8 cellular contexts compared by ENCODE assay signal in the genomic region with DNA sequence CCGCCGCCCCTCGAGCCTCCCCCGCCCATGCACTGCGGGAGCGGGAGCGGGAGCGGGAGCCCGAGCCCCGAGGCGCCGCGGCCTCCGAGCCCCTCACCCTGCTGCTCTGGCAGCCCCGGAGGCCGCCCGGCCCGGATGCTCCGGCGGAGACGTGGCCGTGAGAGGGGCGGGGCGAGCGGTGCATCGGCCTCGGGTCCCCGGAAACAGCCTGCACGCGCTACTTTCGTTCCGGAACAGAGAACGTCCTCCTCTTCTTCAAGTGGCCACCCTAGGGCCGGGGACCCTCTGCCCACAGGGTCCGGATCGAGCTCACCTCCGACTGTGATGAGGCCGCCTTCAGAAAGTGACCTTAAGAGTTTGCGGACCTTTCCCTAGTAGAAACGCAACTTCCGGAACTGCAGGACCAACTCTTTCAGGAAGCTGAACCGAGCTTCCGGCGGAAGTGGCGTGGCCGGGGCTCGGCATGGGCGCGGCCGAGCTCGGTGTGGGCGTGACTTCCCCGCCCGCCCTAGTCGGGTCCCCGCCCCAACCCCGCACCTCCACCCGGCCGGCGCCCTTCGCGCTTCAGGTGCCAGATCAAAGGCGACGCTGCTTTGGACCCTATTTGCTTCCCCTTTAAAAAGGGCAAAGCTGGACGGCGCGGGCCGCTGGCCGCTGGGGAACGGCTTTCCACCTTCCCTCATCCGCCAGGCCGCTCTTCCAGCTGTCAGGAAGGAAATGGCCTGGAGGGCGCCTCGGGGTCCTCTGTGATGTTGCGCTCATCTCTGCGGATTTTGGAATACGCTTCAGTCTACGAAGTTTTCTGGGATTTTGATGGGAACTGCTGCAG. TPM values are rescaled to one million over a fixed set of nuclear protein-coding genes. Genes with fewer than 3 reads are reported as not detected.
DNase-seq lines count a peak whose midpoint lies in the region; ATAC-seq and TF ChIP-seq lines count a peak whose summit lies in the region.

A gene with protein sequence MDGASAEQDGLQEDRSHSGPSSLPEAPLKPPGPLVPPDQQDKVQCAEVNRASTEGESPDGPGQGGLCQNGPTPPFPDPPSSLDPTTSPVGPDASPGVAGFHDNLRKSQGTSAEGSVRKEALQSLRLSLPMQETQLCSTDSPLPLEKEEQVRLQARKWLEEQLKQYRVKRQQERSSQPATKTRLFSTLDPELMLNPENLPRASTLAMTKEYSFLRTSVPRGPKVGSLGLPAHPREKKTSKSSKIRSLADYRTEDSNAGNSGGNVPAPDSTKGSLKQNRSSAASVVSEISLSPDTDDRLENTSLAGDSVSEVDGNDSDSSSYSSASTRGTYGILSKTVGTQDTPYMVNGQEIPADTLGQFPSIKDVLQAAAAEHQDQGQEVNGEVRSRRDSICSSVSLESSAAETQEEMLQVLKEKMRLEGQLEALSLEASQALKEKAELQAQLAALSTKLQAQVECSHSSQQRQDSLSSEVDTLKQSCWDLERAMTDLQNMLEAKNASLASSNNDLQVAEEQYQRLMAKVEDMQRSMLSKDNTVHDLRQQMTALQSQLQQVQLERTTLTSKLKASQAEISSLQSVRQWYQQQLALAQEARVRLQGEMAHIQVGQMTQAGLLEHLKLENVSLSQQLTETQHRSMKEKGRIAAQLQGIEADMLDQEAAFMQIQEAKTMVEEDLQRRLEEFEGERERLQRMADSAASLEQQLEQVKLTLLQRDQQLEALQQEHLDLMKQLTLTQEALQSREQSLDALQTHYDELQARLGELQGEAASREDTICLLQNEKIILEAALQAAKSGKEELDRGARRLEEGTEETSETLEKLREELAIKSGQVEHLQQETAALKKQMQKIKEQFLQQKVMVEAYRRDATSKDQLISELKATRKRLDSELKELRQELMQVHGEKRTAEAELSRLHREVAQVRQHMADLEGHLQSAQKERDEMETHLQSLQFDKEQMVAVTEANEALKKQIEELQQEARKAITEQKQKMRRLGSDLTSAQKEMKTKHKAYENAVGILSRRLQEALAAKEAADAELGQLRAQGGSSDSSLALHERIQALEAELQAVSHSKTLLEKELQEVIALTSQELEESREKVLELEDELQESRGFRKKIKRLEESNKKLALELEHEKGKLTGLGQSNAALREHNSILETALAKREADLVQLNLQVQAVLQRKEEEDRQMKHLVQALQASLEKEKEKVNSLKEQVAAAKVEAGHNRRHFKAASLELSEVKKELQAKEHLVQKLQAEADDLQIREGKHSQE (N-terminal part only) (minus strand): TSS at position 164 of the 829 bp plus-strand sequence. CDS start 6,741 bp downstream, outside the sequence.

- dilution Hi-C loops in IMR-90 (cut with HindIII; ENCODE audit: low sequenced_read_pairs, unreplicated experiment): no loop called here

- peak within 1 kb of the TSS; percentile 98 for H3K4ac ChIP-seq in IMR-90 (ENCODE audit: low read depth, low read length)

- H3K79me1 ChIP-seq in IMR-90 (ENCODE audit: low read depth in 1 of 2, low read length in 2 of 2): peaks cover 0 to 55% of the 10 kb centered on the region in 2 experiments

- H3K9me2 ChIP-seq in OCI-LY7 (ENCODE audit: insufficient read depth, low read length): no peaks in the 10 kb centered on the region

- intact Hi-C loops in IMR-90 (cut with micrococcal nuclease): no loop called here
- intact Hi-C loops in OCI-LY7 (cut with micrococcal nuclease; ENCODE audit: unreplicated experiment): loop anchor here (1.0 kb wide), 1 partner anchor 9 kb away; no protein-coding TSS in a partner anchor

- ATAC-seq in GM21528 (IDR thresholded peaks at IDR 0.05; ENCODE audit: low FRiP score, unreplicated experiment): peak; percentile 87
- peak; percentile 85 for ATAC-seq in IMR-90 (ENCODE audit: low read depth)

- peaks cover 27% of the 10 kb centered on the region for H3K9me1 ChIP-seq in IMR-90 (ENCODE audit: insufficient read depth, low read length)

- H3K27ac ChIP-seq in IMR-90 (ENCODE audit: insufficient read depth, low read length) (peak within 1 kb of the TSS; percentile 98), OCI-LY7 (ENCODE audit: low read depth, low read length, poor library complexity, severe bottlenecking) (peak within 1 kb of the TSS; percentile 76)

- H3K9ac ChIP-seq in IMR-90 (ENCODE audit: low read depth, low read length): peak within 1 kb of the TSS; percentile 96

- H3K14ac ChIP-seq in IMR-90 (replicated peaks; ENCODE audit: low read depth, low read length): peak within 1 kb of the TSS; percentile 99

- peak within 1 kb of the TSS; percentile 91 for H4K5ac ChIP-seq in IMR-90 (ENCODE audit: low read depth, low read length)

- peak within 1 kb of the TSS; percentile 100 for H2AFZ ChIP-seq in IMR-90 (replicated peaks; ENCODE audit: low read length, poor library complexity)
- peak within 1 kb of the TSS; percentile 71; the same call in 1 of the 2 replicates for H2AFZ ChIP-seq in OCI-LY7 (ENCODE audit: low read length)

- H3K4me1 ChIP-seq in IMR-90 (ENCODE audit: control insufficient read depth, insufficient read depth, low read length) (peaks cover 7% of the 10 kb centered on the region), OCI-LY7 (ENCODE audit: insufficient read depth, low read length, poor library complexity, severe bottlenecking) (peaks cover 30% of the 10 kb centered on the region), mononuclear cell (ENCODE audit: insufficient read depth, low read length) (peaks cover 20% of the 10 kb centered on the region)

- CTCF ChIA-PET in IMR-90 (lab: Yijun Ruan, JAX) (no interaction called here), OCI-LY7 (lab: Charles Lee; ENCODE audit: unreplicated experiment) (interaction anchor here (0.6 kb wide), 1 partner anchor 58 kb away, joined by 3 read pairs; a partner anchor contains a TSS)

- H4K8ac ChIP-seq in IMR-90 (ENCODE audit: low read depth in 2 of 2, low read length in 2 of 2): peak within 1 kb of the TSS; percentile 68 to 100

- peak within 1 kb of the TSS; percentile 100 for H2AK9ac ChIP-seq in IMR-90 (replicated peaks; ENCODE audit: low read depth, low read length, poor library complexity)

- TF ChIP-seq CTCF in IMR-90 (conservative IDR thresholded peaks at IDR 0.05; ENCODE audit: low read depth, low read length) (no peak), OCI-LY7 (conservative IDR thresholded peaks at IDR 0.05; ENCODE audit: low read length) (no peak), epithelial cell of esophagus (IDR thresholded peaks at IDR 0.05; ENCODE audit: insufficient read depth, low read depth, low read length, missing control alignments) (no peak)

- peak within 1 kb of the TSS; percentile 95 for H3K4me3 ChIP-seq in IMR-90 (ENCODE audit: insufficient read depth, low read depth, low read length)
- peak within 1 kb of the TSS; percentile 100 for H3K4me3 ChIP-seq in OCI-LY7 (ENCODE audit: low read depth, low read length, poor library complexity, severe bottlenecking)
- peak within 1 kb of the TSS; percentile 92 for H3K4me3 ChIP-seq in epithelial cell of esophagus (ENCODE audit: low read length)
- peak within 1 kb of the TSS; percentile 75 for H3K4me3 ChIP-seq in mononuclear cell (ENCODE audit: low read length)

- peak within 1 kb of the TSS; percentile 61; the same call in 1 of the 2 replicates for H2BK20ac ChIP-seq in IMR-90 (ENCODE audit: low read depth, low read length)

- peaks cover 40% of the 10 kb centered on the region for H4K20me1 ChIP-seq in IMR-90 (ENCODE audit: insufficient read depth, low read length)
- H4K20me1 ChIP-seq in OCI-LY7 (ENCODE audit: insufficient read depth, low read length): peaks cover 10% of the 10 kb centered on the region; the same call in 1 of the 2 replicates

- peak within 1 kb of the TSS; percentile 97 for H2BK5ac ChIP-seq in IMR-90 (ENCODE audit: low read depth, low read length, poor library complexity, severe bottlenecking)

- H3K36me3 ChIP-seq in IMR-90 (ENCODE audit: control insufficient read depth, insufficient read depth, low read length) (peaks cover 39% of the 10 kb centered on the region), OCI-LY7 (ENCODE audit: insufficient read depth, low read length) (peaks cover 40% of the 10 kb centered on the region)

- H3K79me2 ChIP-seq in OCI-LY7 (ENCODE audit: insufficient read depth, low read depth, low read length): peaks cover 46% of the 10 kb centered on the region

- peak within 1 kb of the TSS; percentile 97 for H4K91ac ChIP-seq in IMR-90 (ENCODE audit: insufficient read depth, low read depth, low read length)

- H3K27me3 ChIP-seq in IMR-90 (ENCODE audit: control insufficient read depth, insufficient read depth, low read length): no peaks in the 10 kb centered on the region
- no peaks in the 10 kb centered on the region for H3K27me3 ChIP-seq in mononuclear cell (ENCODE audit: insufficient read depth, low read length)

- TF ChIP-seq RAD21 in IMR-90 (IDR thresholded peaks at IDR 0.05; ENCODE audit: low read length): no peak

- in situ Hi-C loops in IMR-90 (cut with MboI; ENCODE audit: low sequenced_read_pairs): no loop called here

- BruUV-seq in IMR-90 (replicated peaks; lab: Mats Ljungman, UMichigan) (no TSS peak), OCI-LY7 (replicated peaks; lab: Mats Ljungman, UMichigan) (no TSS peak)

- peak; percentile 86 for TF ChIP-seq POLR2A in IMR-90 (IDR thresholded peaks at IDR 0.05; ENCODE audit: low read depth, low read length)

- no peak within 1 kb of the TSS; the same call in 2 of the 3 replicates for H2BK15ac ChIP-seq in IMR-90 (ENCODE audit: low read depth, low read length)

- POLR2A ChIA-PET in IMR-90 (lab: Charles Lee; ENCODE audit: unreplicated experiment): no interaction called here
- POLR2A ChIA-PET in OCI-LY7 (lab: Charles Lee): interaction anchor here (0.6 to 1.4 kb wide), 6 partner anchors 8 to 56 kb away, joined by 3 to 9 read pairs (median 3); no protein-coding TSS in a partner anchor

- H3K18ac ChIP-seq in IMR-90 (ENCODE audit: low read depth, low read length): peak within 1 kb of the TSS; percentile 90

- H2BK120ac ChIP-seq in IMR-90 (ENCODE audit: low read depth, low read length): peak within 1 kb of the TSS; percentile 91

- no peaks in the 10 kb centered on the region for H3K9me3 ChIP-seq in IMR-90 (ENCODE audit: control insufficient read depth, insufficient read depth, low read length)
- H3K9me3 ChIP-seq in OCI-LY7 (ENCODE audit: low read length): no peaks in the 10 kb centered on the region
- H3K9me3 ChIP-seq in mononuclear cell (ENCODE audit: low read depth, low read length): no peaks in the 10 kb centered on the region

- peak; percentile 93 for DNase-seq in DMS 273 (lab: John Stamatoyannopoulos, UW; ENCODE audit: unreplicated experiment)
- DNase-seq in IMR-90: peak; percentile 93
- peak; percentile 97 for DNase-seq in OCI-LY7 (ENCODE audit: low spot score)
- DNase-seq in activated T-cell treated with anti-CD3 and anti-CD28 coated beads for 1 hour (ENCODE audit: low read depth): peak; percentile 95
- DNase-seq in epithelial cell of esophagus (ENCODE audit: low read depth): peak; percentile 95
- DNase-seq in stimulated activated CD8-positive, alpha-beta memory T cell treated with anti-CD3 and anti-CD28 coated beads, Interleukin-2, amount 100 ng/mL, for 48 hours (ENCODE audit: low read depth in 2 of 2): peak; percentile 90 to 93

- peak within 1 kb of the TSS; percentile 99 for H3K56ac ChIP-seq in IMR-90 (ENCODE audit: extremely low read depth, insufficient read depth, low read length)

- 6% methylated on average over 32 of the region's 78 CpGs; no CpG with 5 or more reads in 1 of the 2 experiments for WGBS in IMR-90 (ENCODE audit: extremely low coverage in 2 of 2, insufficient read length in 1 of 2), 2 experiments

- peak within 1 kb of the TSS; percentile 95 for H3K23ac ChIP-seq in IMR-90 (ENCODE audit: low read depth, low read length)

- H3K4me2 ChIP-seq in IMR-90 (ENCODE audit: low read depth, low read length): peak within 1 kb of the TSS; percentile 89
- H3K4me2 ChIP-seq in OCI-LY7 (ENCODE audit: low read length): peak within 1 kb of the TSS; percentile 77

- H2AK5ac ChIP-seq in IMR-90 (ENCODE audit: low read depth, low read length): peak within 1 kb of the TSS; percentile 99

RNA-seq across cellular contexts. Expression of the gene that starts here (rescaled TPM):
- total RNA-seq in IMR-90 (2012; rRNA removed): 99.8 and 102 TPM in 2 replicates
- polyA plus RNA-seq in IMR-90 (2012; rRNA removed): 39.6 and 41.1 TPM in 2 replicates
- 28.7 and 29.9 TPM in 2 replicates for polyA plus RNA-seq in IMR-90 (2012; cell fraction: cytosol; rRNA removed)
- 62.0 and 68.6 TPM in 2 replicates for polyA plus RNA-seq in IMR-90 (2012; cell fraction: nucleus; rRNA removed; ENCODE audit: low replicate concordance)
- 51.2 and 53.8 TPM in 2 replicates for total RNA-seq in OCI-LY7 (2014; rRNA removed; shearing (Covaris generic))
- 72.8 and 77.9 TPM in 2 replicates for total RNA-seq in OCI-LY7 (2022)
- 21.9 TPM for total RNA-seq in mononuclear cell

Comparison
In these comparisons a context has a peak if more than half of its experiments do, and no peak if none do; other contexts are left out.
1. Peak in every context shown above with its lines: DNase-seq, ATAC-seq, H3K4me3 ChIP-seq and H3K27ac ChIP-seq.